8 cellular contexts compared by ENCODE assay signal in the genomic region with DNA sequence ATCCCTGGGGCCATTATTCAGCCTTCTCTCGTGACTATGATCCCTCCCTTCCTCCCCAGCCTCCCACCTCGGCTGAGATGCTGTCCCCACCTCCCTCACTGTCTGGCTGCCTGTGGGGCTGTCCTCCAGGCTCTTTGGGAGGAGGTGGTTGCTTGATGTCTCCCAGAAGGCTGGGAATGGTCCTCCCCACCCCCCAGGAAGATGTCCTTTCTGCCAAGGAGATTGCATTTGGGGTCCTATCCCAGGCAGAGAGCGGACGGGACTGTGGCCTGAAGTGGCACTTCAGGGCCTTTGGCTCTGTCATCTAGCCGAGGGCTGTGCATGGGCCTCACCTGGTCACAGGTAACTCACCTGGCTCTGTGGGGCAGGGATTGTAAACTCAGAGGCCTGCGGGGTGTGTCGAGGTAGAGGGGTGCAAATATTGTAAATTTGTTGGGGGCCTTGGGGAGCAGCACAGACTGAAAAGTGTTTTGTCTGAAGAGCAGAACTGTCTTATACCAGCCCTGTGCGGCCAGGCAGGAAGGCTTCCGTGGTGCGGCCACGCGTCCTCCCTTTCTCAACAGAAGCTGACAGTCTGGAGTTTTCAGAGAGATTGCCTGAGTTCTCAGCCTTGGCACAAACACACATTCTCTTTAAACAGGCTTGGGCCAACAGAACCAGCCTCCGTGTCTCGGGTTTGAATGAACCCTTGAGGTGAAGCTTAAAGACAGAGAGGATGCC.
A peak's percentile ranks its signal among the peaks of the same experiment; 100 is the strongest.
DNase-seq lines count a peak whose midpoint lies in the region; ATAC-seq, FAIRE-seq and TF ChIP-seq lines count a peak whose summit lies in the region.

No MANE protein-coding gene starts in this region.

- H3K4me3 ChIP-seq in AG04449 (ENCODE audit: low read depth, low read length) (peak overlapping the region; percentile 91), HUES6 (ENCODE audit: low read depth, low read length) (no peak overlapping the region; the same call in 1 of the 2 replicates), breast epithelium (peak overlapping the region; percentile 53 to 79 (median 57)), mucosa of descending colon (no peak overlapping the region)

- H3K9me3 ChIP-seq in HUES6 (ENCODE audit: control insufficient read depth, insufficient read depth, low read depth, low read length) (no peaks in the 10 kb centered on the region), breast epithelium (no peaks in the 10 kb centered on the region), mucosa of descending colon (no peaks in the 10 kb centered on the region)

- CTCF ChIA-PET in AG04449 (lab: Yijun Ruan, JAX): no interaction called here

- DNase-seq in AG04449 (ENCODE audit: low read depth, low spot score) (no peak), breast epithelium (ENCODE audit: low spot score in 2 of 2) (no peak), mucosa of descending colon (peak; percentile 59 to 65 (median 65)), urothelium cell line (ENCODE audit: low spot score) (no peak)
- no peak for DNase-seq in activated CD8-positive, alpha-beta memory T cell treated with anti-CD3 and anti-CD28 coated beads, Interleukin-2, amount 50 U/mL, for 48 hours

- no peaks in the 10 kb centered on the region for H3K27me3 ChIP-seq in HUES6 (ENCODE audit: control insufficient read depth, insufficient read depth, low read length)
- H3K27me3 ChIP-seq in breast epithelium: no peaks in the 10 kb centered on the region

- 0 out of 2 replicates have a peak overlapping the region, but pooled peaks have one; percentile 4 for H3K27ac ChIP-seq in HUES6 (ENCODE audit: low read depth, low read length)
- peak overlapping the region; percentile 99 to 100 for H3K27ac ChIP-seq in breast epithelium

- FAIRE-seq in urothelium cell line (lab: Jason Lieb, UNC): no peak

- no peak overlapping the region for H3K9ac ChIP-seq in HUES6 (ENCODE audit: low read length)

- ATAC-seq in mucosa of descending colon (peak; percentile 58), HG02759 (IDR thresholded peaks at IDR 0.05; ENCODE audit: unreplicated experiment) (no peak), HG03097 (IDR thresholded peaks at IDR 0.05; ENCODE audit: low FRiP score, unreplicated experiment) (no peak)

- POLR2A ChIA-PET in AG04449 (lab: Yijun Ruan, JAX): interaction anchor here (0.6 kb wide), 1 partner anchor 9 kb away, joined by 3 read pairs; no protein-coding TSS in a partner anchor

- TF ChIP-seq POLR2A in breast epithelium (IDR thresholded peaks at IDR 0.05): no peak

- intact Hi-C loops in breast epithelium (cut with DNase I; ENCODE audit: low total_unique reads): no loop called here
- intact Hi-C loops in mucosa of descending colon (cut with DNase I, micrococcal nuclease): no loop called here

- H3K4me1 ChIP-seq in HUES6 (ENCODE audit: control insufficient read depth, insufficient read depth, low read length) (peaks cover 64% of the 10 kb centered on the region), breast epithelium (peaks cover 33 to 39% of the 10 kb centered on the region in 2 donors), mucosa of descending colon (ENCODE audit: low read depth) (peaks cover 27% of the 10 kb centered on the region)

- no peaks in the 10 kb centered on the region for H3K36me3 ChIP-seq in HUES6 (ENCODE audit: control insufficient read depth, insufficient read depth, low read length)
- no peaks in the 10 kb centered on the region for H3K36me3 ChIP-seq in breast epithelium
- no peaks in the 10 kb centered on the region for H3K36me3 ChIP-seq in mucosa of descending colon (ENCODE audit: low read depth)

- TF ChIP-seq CTCF in AG04449 (IDR thresholded peaks at IDR 0.05; ENCODE audit: insufficient read depth, low read length, missing control alignments): no peak
- TF ChIP-seq CTCF in breast epithelium (IDR thresholded peaks at IDR 0.05): no peak
- TF ChIP-seq CTCF in mucosa of descending colon (IDR thresholded peaks at IDR 0.05): no peak

Comparison
In these comparisons a context has a peak if more than half of its experiments do, and no peak if none do; other contexts are left out.
1. DNase-seq: peak in mucosa of descending colon (3 of 3); none in AG04449 (single experiment), breast epithelium (0 of 2), urothelium cell line (single experiment) and activated CD8-positive, alpha-beta memory T cell treated with anti-CD3 and anti-CD28 coated beads, Interleukin-2, amount 50 U/mL, for 48 hours (single experiment).
2. H3K4me3 ChIP-seq: peak in AG04449 (single experiment) and breast epithelium (3 of 3); none in HUES6 (single experiment) and mucosa of descending colon (single experiment).